ENCODE assay signal across 8 cellular contexts in genomic region chr1:1231400-1232223, GRCh38. TPM values are rescaled to one million over a fixed set of nuclear protein-coding genes. Genes with fewer than 3 reads are reported as not detected.
DNase-seq lines count a peak whose midpoint lies in the region; ATAC-seq, FAIRE-seq and TF ChIP-seq lines count a peak whose summit lies in the region.

A gene with protein sequence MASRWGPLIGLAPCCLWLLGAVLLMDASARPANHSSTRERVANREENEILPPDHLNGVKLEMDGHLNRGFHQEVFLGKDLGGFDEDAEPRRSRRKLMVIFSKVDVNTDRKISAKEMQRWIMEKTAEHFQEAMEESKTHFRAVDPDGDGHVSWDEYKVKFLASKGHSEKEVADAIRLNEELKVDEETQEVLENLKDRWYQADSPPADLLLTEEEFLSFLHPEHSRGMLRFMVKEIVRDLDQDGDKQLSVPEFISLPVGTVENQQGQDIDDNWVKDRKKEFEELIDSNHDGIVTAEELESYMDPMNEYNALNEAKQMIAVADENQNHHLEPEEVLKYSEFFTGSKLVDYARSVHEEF (minus strand): TSS chr1:1232001. CDS start chr1:1228772, 3,229 bp downstream.

- peak; percentile 94 for ATAC-seq in HG02798 (IDR thresholded peaks at IDR 0.05; ENCODE audit: poor library complexity, unreplicated experiment)
- peak; percentile 98 for ATAC-seq in Right ventricle myocardium inferior

- TF ChIP-seq CTCF in ovary (IDR thresholded peaks at IDR 0.05) = no peak

- TF ChIP-seq POLR2A in GM12891 (IDR thresholded peaks at IDR 0.05; ENCODE audit: low read depth, low read length) (peak; percentile 82), ovary (IDR thresholded peaks at IDR 0.05) (peak; percentile 31)

- H3K9me3 ChIP-seq in ovary (no peaks in the 10 kb centered on the region), thymus (ENCODE audit: control insufficient read depth) (peaks cover 1% of the 10 kb centered on the region)

- H3K27me3 ChIP-seq in ovary = no peaks in the 10 kb centered on the region
- no peaks in the 10 kb centered on the region for H3K27me3 ChIP-seq in thymus (ENCODE audit: control insufficient read depth, insufficient read depth)

- 0 to 1% (median 1%) methylated on average over 42 to 103 of the region's 103 CpGs for WGBS in ovary, 3 donors
- WGBS in thymus = under 1% methylated on average over 103 of the region's 103 CpGs

- intact Hi-C loops in Right ventricle myocardium inferior (cut with DNase I) = loop anchor here (2.0 to 5.0 kb wide), 2 partner anchors 41 to 109 kb away; partner anchors contain the start of gene UBE2J2
- intact Hi-C loops in ovary (cut with DNase I) = loop anchor here in 1 of 4 donors (10.0 kb wide), 1 partner anchor 207 kb away; the partner anchor contains the start of gene AGRN

- TF ChIP-seq EP300 in ovary (IDR thresholded peaks at IDR 0.05) = no peak

- no peaks in the 10 kb centered on the region for H3K36me3 ChIP-seq in ovary
- H3K36me3 ChIP-seq in thymus (ENCODE audit: control insufficient read depth, insufficient read depth) = peaks cover 32% of the 10 kb centered on the region

- DNase-seq in GM12891 (ENCODE audit: insufficient read length, low spot score) = peak; percentile 100
- DNase-seq in NCI-H1417 treated with DMSO at 0.1 percent for 48 hours (lab: John Stamatoyannopoulos, UW) = peak; percentile 70
- peak; percentile 64 to 80 for DNase-seq in SW 1271 (lab: John Stamatoyannopoulos, UW)
- peak; percentile 93 for DNase-seq in activated naive CD8-positive, alpha-beta T cell treated with anti-CD3 and anti-CD28 coated beads, Interleukin-2, amount 50 U/mL, for 16 hours (ENCODE audit: low read depth, low spot score)
- DNase-seq in Right ventricle myocardium inferior (ENCODE audit: missing footprints) = peak; percentile 99
- DNase-seq in ovary = peak; percentile 94 to 98 (median 96)

- H3K27ac ChIP-seq in ovary = peak within 1 kb of the TSS; percentile 75 to 84
- peak within 1 kb of the TSS; percentile 78 for H3K27ac ChIP-seq in thymus (ENCODE audit: low read depth)

- H3K4me3 ChIP-seq in ovary (peak within 1 kb of the TSS; percentile 98), thymus (ENCODE audit: low read length) (peak within 1 kb of the TSS; percentile 96)

- peaks cover 19% of the 10 kb centered on the region for H3K4me1 ChIP-seq in ovary (ENCODE audit: insufficient read depth)
- H3K4me1 ChIP-seq in thymus (ENCODE audit: control insufficient read depth, insufficient read depth, low read length) = peaks cover 28% of the 10 kb centered on the region

- peak; percentile 100 for FAIRE-seq in GM12891 (lab: Jason Lieb, UNC)

TF ChIP-seq in GM12891, 5 proteins besides CTCF, POLR2A, EP300 and RAD21:
- TF ChIP-seq POLR2AphosphoS5 (IDR thresholded peaks at IDR 0.05; ENCODE audit: low read depth, low read length) (peak; percentile 61; the same call in 1 of the 2 replicates), SPI1 (IDR thresholded peaks at IDR 0.05; ENCODE audit: low read depth, low read length) (no peak), PAX5 (IDR thresholded peaks at IDR 0.05; ENCODE audit: insufficient read depth, low read length, severe bottlenecking) (no peak), TAF1 (IDR thresholded peaks at IDR 0.05; ENCODE audit: low read depth, low read length) (peak; percentile 86), POU2F2 (IDR thresholded peaks at IDR 0.05; ENCODE audit: low read depth, low read length) (no peak)

RNA-seq across cellular contexts. Expression of the gene that starts here (rescaled TPM):
- 46.8 TPM for polyA plus RNA-seq in GM12891 (2012; ENCODE audit: low read depth, missing spikeins)
- total RNA-seq in Right ventricle myocardium inferior (125 TPM), ovary (100 to 1,000 TPM in 4 of 7 donors, 10 to 100 TPM in 3; 57.1 to 145 (median 116) TPM)
- polyA plus RNA-seq in ovary (100 to 1,000 TPM in 1 of 2 donors, 10 to 100 TPM in 1; 32.5 to 128 TPM), thymus (79.1 TPM)

Comparison
In these comparisons a context has a peak if more than half of its experiments do, and no peak if none do; other contexts are left out.
1. Peak in every context shown above with its lines: DNase-seq, ATAC-seq, H3K4me3 ChIP-seq and H3K27ac ChIP-seq.